Comparison of ENCODE assay signal across 18 cellular contexts in genomic region chr9:26677965-26678745, GRCh38.
"Had no signal": no experiment of that assay in that cellular context is flagged by ENCODE, and none has a peak within 500 bp of the region (broad histone marks: within the 10 kb centered on the region; RNA-seq: fewer than 3 reads in every experiment).

No MANE protein-coding gene starts in this region.

- H3K27ac Mint-ChIP-seq: activated CD8-positive, alpha-beta memory T cell treated with anti-CD3 and anti-CD28 coated beads, Interleukin-2, amount 10 ng/mL, durations not matched to agents 7 days and 5 days; activated naive CD4-positive, alpha-beta T cell treated with anti-CD3 and anti-CD28 coated beads for 36 hours; activated T-helper 2 cell treated with anti-CD3 and anti-CD28 coated beads, Interferon-gamma antibody, Interleukin-2, Interleukin-4, amounts not matched to agents 10 μg/mL and 5 μg/mL and 100 μg/mL, durations not matched to agents 14 hours and 24 hours and 36 hours; memory B cell; natural killer cell had no signal

- H3K4me1 Mint-ChIP-seq: activated CD8-positive, alpha-beta memory T cell treated with anti-CD3 and anti-CD28 coated beads, Interleukin-2, amount 10 ng/mL, durations not matched to agents 7 days and 5 days; memory B cell; natural killer cell had no signal

- H3K9me3 Mint-ChIP-seq: activated naive CD4-positive, alpha-beta T cell treated with anti-CD3 and anti-CD28 coated beads for 36 hours; activated T-helper 2 cell treated with anti-CD3 and anti-CD28 coated beads, Interferon-gamma antibody, Interleukin-2, Interleukin-4, amounts not matched to agents 10 μg/mL and 5 μg/mL and 100 μg/mL, durations not matched to agents 14 hours and 24 hours and 36 hours; memory B cell had no signal

- H3K9me3 ChIP-seq: left ventricle myocardium inferior, transverse colon had no signal

- H3K27ac ChIP-seq: left ventricle myocardium inferior, skin epidermis, transverse colon had no signal

- H3K27me3 ChIP-seq: transverse colon had no signal

- H3K36me3 Mint-ChIP-seq: activated CD8-positive, alpha-beta memory T cell treated with anti-CD3 and anti-CD28 coated beads, Interleukin-2, amount 10 ng/mL, durations not matched to agents 7 days and 5 days; memory B cell; natural killer cell had no signal

- H3K4me3 Mint-ChIP-seq: activated CD8-positive, alpha-beta memory T cell treated with anti-CD3 and anti-CD28 coated beads, Interleukin-2, amount 10 ng/mL, durations not matched to agents 7 days and 5 days; activated naive CD4-positive, alpha-beta T cell treated with anti-CD3 and anti-CD28 coated beads for 36 hours; memory B cell; natural killer cell had no signal

- ATAC-seq: activated CD8-positive, alpha-beta memory T cell treated with anti-CD3 and anti-CD28 coated beads, Interleukin-2, amount 10 ng/mL, durations not matched to agents 7 days and 5 days; esophagus mucosa; natural killer cell; right cardiac atrium; stimulated activated naive CD8-positive, alpha-beta T cell treated with anti-CD3 and anti-CD28 coated beads, Interleukin-15, Interleukin-2, amounts not matched to agents 100 U/mL and 50 U/mL, for 24 hours had no signal

- DNase-seq: activated CD4-positive, alpha-beta T cell treated with anti-CD3 and anti-CD28 coated beads for 1 hour; activated CD4-positive, alpha-beta T cell treated with anti-CD3 and anti-CD28 coated beads, Interleukin-2, amount 50 U/mL, for 4 hours; activated CD8-positive, alpha-beta memory T cell treated with anti-CD3 and anti-CD28 coated beads, Interleukin-2, amount 10 ng/mL, durations not matched to agents 7 days and 5 days; activated naive CD4-positive, alpha-beta T cell treated with anti-CD3 and anti-CD28 coated beads for 36 hours; activated T-cell treated with anti-CD3 and anti-CD28 coated beads, Interleukin-2, amount 50 U/mL, for 1 hour; left ventricle myocardium inferior; natural killer cell; occipital lobe; right cardiac atrium; stimulated activated CD4-positive, alpha-beta T cell treated with anti-CD3 and anti-CD28 coated beads, Interleukin-4, amount 100 ng/mL, for 4 hours; stimulated activated CD8-positive, alpha-beta memory T cell treated with anti-CD3 and anti-CD28 coated beads, Interleukin-4, amount 100 ng/mL, for 48 hours; stimulated activated naive CD8-positive, alpha-beta T cell treated with anti-CD3 and anti-CD28 coated beads, Interleukin-15, Interleukin-2, amounts not matched to agents 100 U/mL and 50 U/mL, for 24 hours; T-helper 9 cell; transverse colon had no signal

- H3K27me3 Mint-ChIP-seq: memory B cell had no signal

- H3K4me1 ChIP-seq: left ventricle myocardium inferior, transverse colon had no signal
